Comparison of ENCODE assay signal across 8 cellular contexts in genomic region chr7:157875230-157876179, GRCh38.
A peak's percentile ranks its signal among the peaks of the same experiment; 100 is the strongest.
DNase-seq lines count a peak whose midpoint lies in the region; ATAC-seq, FAIRE-seq and TF ChIP-seq lines count a peak whose summit lies in the region.

No MANE protein-coding gene starts in this region.

- 17 to 33% (median 29%) methylated on average over 14 to 30 of the region's 30 CpGs for WGBS in adrenal gland, 4 donors
- whole genome bisulfite sequencing in pancreas, 2 donors = 48 to 53% methylated on average over 24 to 30 of the region's 30 CpGs

- POLR2A ChIA-PET in T-cell (lab: Charles Lee) = no interaction called here

- TF ChIP-seq POLR2A in adrenal gland (IDR thresholded peaks at IDR 0.05) = no peak

- no peaks in the 10 kb centered on the region for H3K36me3 Mint-ChIP-seq in T-cell

- no peak for FAIRE-seq in pancreas (lab: Jason Lieb, UNC)

- peak overlapping the region; percentile 60 to 82 (median 66) for H3K4me3 Mint-ChIP-seq in T-cell

- H3K4me1 Mint-ChIP-seq in T-cell = peaks cover 26 to 45% (median 38%) of the 10 kb centered on the region in 3 donors

- DNase-seq in NCI-H1436 (lab: John Stamatoyannopoulos, UW) (peak; percentile 4), NCI-H1436 treated with DMSO at 0.1 percent for 48 hours (lab: John Stamatoyannopoulos, UW) (no peak), T-cell (peak in 31 of 34 experiments; percentile 16 to 62 (median 48)), adrenal gland (peak in 5 of 7 donors; percentile 23 to 50 (median 33)), pancreas (no peak), AML-193 (lab: John Stamatoyannopoulos, UW) (no peak)

- intact Hi-C loops in adrenal gland (cut with DNase I) (no loop called here), pancreas (cut with DNase I) (loop anchor here in 1 of 3 donors (10.0 kb wide), 1 partner anchor 441 kb away; no protein-coding TSS in a partner anchor)

- ATAC-seq in T-cell (replicated peaks in 1 of 4) (peak; percentile 71 to 87 (median 74)), pancreas (peak in 3 of 4 donors; percentile 36 to 70 (median 70)), GM18873 (IDR thresholded peaks at IDR 0.05; ENCODE audit: low FRiP score, unreplicated experiment) (no peak), HG02885 (IDR thresholded peaks at IDR 0.05; ENCODE audit: poor library complexity, unreplicated experiment) (no peak)

- CTCF ChIA-PET in T-cell (lab: Charles Lee) = no interaction called here

- TF ChIP-seq CTCF in adrenal gland (IDR thresholded peaks at IDR 0.05) = peak; percentile 14 to 46 (median 32)
- peak in 3 of 4 donors; percentile 13 to 22 (median 21) for TF ChIP-seq CTCF in pancreas (IDR thresholded peaks at IDR 0.05)

- H3K27ac ChIP-seq in adrenal gland = no peak overlapping the region
- H3K27ac ChIP-seq in pancreas = no peak overlapping the region

- no peaks in the 10 kb centered on the region for H3K36me3 ChIP-seq in adrenal gland (replicated peaks in 1 of 2)
- H3K36me3 ChIP-seq in pancreas = no peaks in the 10 kb centered on the region

- H3K27me3 ChIP-seq in adrenal gland (peaks cover 5% of the 10 kb centered on the region), pancreas (no peaks in the 10 kb centered on the region)

- H3K4me1 ChIP-seq in adrenal gland (replicated peaks in 1 of 2) = no peaks in the 10 kb centered on the region
- H3K4me1 ChIP-seq in pancreas = no peaks in the 10 kb centered on the region

- no peaks in the 10 kb centered on the region for H3K27me3 Mint-ChIP-seq in T-cell

- no peaks in the 10 kb centered on the region for H3K9me3 Mint-ChIP-seq in T-cell

- H3K27ac Mint-ChIP-seq in T-cell = peak overlapping the region in 1 of 2 donors; percentile 63

- H3K4me3 ChIP-seq in adrenal gland (no peak overlapping the region), pancreas (no peak overlapping the region)

- H3K9me3 ChIP-seq in adrenal gland (replicated peaks in 1 of 3) (no peaks in the 10 kb centered on the region), pancreas (no peaks in the 10 kb centered on the region)

Comparison
In these comparisons a context has a peak if more than half of its experiments do, and no peak if none do; other contexts are left out.
1. DNase-seq: peak in NCI-H1436 (single experiment), T-cell (31 of 34) and adrenal gland (5 of 7); none in NCI-H1436 treated with DMSO at 0.1 percent for 48 hours (single experiment), pancreas (0 of 6) and AML-193 (0 of 2).
2. ATAC-seq: peak in T-cell (4 of 4) and pancreas (3 of 4); none in GM18873 (single experiment) and HG02885 (single experiment).